In the genomic region with DNA sequence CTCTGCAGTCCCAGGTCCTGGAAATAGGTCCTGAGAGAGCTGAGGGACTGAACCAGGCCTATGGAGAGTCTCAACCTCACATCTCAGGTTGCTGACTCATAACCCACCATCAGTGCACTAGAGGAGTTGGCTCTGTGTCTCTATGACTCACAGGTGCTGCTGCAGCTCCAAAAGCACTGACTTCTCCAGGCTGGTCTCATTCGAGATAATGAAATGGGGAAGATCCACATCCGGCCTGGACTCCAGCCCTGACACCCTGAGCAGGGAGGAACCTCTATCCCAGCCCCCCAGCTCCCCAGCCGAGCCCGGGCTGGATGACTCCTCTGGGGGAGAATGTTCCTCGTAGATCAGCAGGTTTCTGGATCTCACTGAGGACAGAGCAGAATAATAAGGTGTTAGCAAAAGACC, we compare ENCODE assay signal across 8 cellular contexts. TPM values are rescaled to one million over a fixed set of nuclear protein-coding genes. Genes with fewer than 3 reads are reported as not detected.
DNase-seq lines count a peak whose midpoint lies in the region; ATAC-seq, FAIRE-seq and TF ChIP-seq lines count a peak whose summit lies in the region.

No MANE protein-coding gene starts in this region.

- H3K36me3 ChIP-seq in HUES48 (ENCODE audit: control insufficient read depth, insufficient read depth, low read length): peaks cover 48% of the 10 kb centered on the region
- H3K36me3 ChIP-seq in bronchial epithelial cell (ENCODE audit: control insufficient read depth, insufficient read depth, low read length): peaks cover 16% of the 10 kb centered on the region
- peaks cover 62% of the 10 kb centered on the region for H3K36me3 ChIP-seq in skeletal muscle satellite cell (ENCODE audit: insufficient read depth, low read length)

- FAIRE-seq in bronchial epithelial cell (lab: Jason Lieb, UNC): peak; percentile 43

- no peak for TF ChIP-seq CTCF in bronchial epithelial cell (IDR thresholded peaks at IDR 0.05; ENCODE audit: insufficient read depth, low read length, severe bottlenecking)

- H3K27me3 ChIP-seq in HUES48 (ENCODE audit: control insufficient read depth, insufficient read depth, low read length) (no peaks in the 10 kb centered on the region), bronchial epithelial cell (ENCODE audit: control insufficient read depth, insufficient read depth, low read length) (no peaks in the 10 kb centered on the region), skeletal muscle satellite cell (ENCODE audit: control insufficient read depth, insufficient read depth, low read length) (no peaks in the 10 kb centered on the region)

- peak overlapping the region; percentile 36 for H3K27ac ChIP-seq in HUES48 (ENCODE audit: low read depth, low read length)

- H3K4me3 ChIP-seq in HUES48 (ENCODE audit: low read depth, low read length) (no peak overlapping the region), bronchial epithelial cell (ENCODE audit: low read depth, low read length) (no peak overlapping the region), skeletal muscle satellite cell (ENCODE audit: low read length) (no peak overlapping the region)

- H3K9me3 ChIP-seq in HUES48 (ENCODE audit: control insufficient read depth, insufficient read depth, low read length) (0 out of 2 replicates have a peak, but pooled peaks cover 5% of the 10 kb centered on the region), skeletal muscle satellite cell (replicated peaks; ENCODE audit: low read length) (no peaks in the 10 kb centered on the region)

- DNase-seq in bronchial epithelial cell (ENCODE audit: low read depth) (peak; percentile 98), NCI-H1436 treated with DMSO at 0.1 percent for 48 hours (lab: John Stamatoyannopoulos, UW) (no peak), NCI-H748 treated with DMSO at 0.1 percent for 48 hours (lab: John Stamatoyannopoulos, UW) (no peak), HEK293T (ENCODE audit: extremely low spot score) (no peak)

- peak; percentile 63 for ATAC-seq in GM18508 (IDR thresholded peaks at IDR 0.05; ENCODE audit: insufficient read depth, unreplicated experiment)
- peak; percentile 86 for ATAC-seq in GM21786 (IDR thresholded peaks at IDR 0.05; ENCODE audit: unreplicated experiment)

- H3K9ac ChIP-seq in HUES48 (ENCODE audit: low read depth, low read length): no peak overlapping the region
- H3K9ac ChIP-seq in skeletal muscle satellite cell (ENCODE audit: low read depth, low read length): peak overlapping the region; percentile 59

- peaks cover 55% of the 10 kb centered on the region for H3K4me1 ChIP-seq in HUES48 (ENCODE audit: control insufficient read depth, insufficient read depth, low read length)
- H3K4me1 ChIP-seq in skeletal muscle satellite cell (ENCODE audit: control insufficient read depth, insufficient read depth, low read length): peaks cover 76% of the 10 kb centered on the region

- POLR2A ChIA-PET in HEK293T (lab: Yijun Ruan, JAX): no interaction called here

- CTCF ChIA-PET in HEK293T (lab: Yijun Ruan, JAX): no interaction called here

- peak overlapping the region; percentile 63 for H3K4me2 ChIP-seq in skeletal muscle satellite cell (ENCODE audit: low read length)

TF ChIP-seq in HEK293T, 16 proteins besides CTCF, POLR2A, EP300 and RAD21:
- TF ChIP-seq ELF4 (IDR thresholded peaks at IDR 0.05): no peak
- TF ChIP-seq SP1 (IDR thresholded peaks at IDR 0.05): no peak
- no peak for TF ChIP-seq ARNT (IDR thresholded peaks at IDR 0.05)
- no peak for TF ChIP-seq LEF1 (IDR thresholded peaks at IDR 0.05; ENCODE audit: borderline replicate concordance)
- TF ChIP-seq FOXA1 (IDR thresholded peaks at IDR 0.05): no peak
- TF ChIP-seq, protein P1, sequence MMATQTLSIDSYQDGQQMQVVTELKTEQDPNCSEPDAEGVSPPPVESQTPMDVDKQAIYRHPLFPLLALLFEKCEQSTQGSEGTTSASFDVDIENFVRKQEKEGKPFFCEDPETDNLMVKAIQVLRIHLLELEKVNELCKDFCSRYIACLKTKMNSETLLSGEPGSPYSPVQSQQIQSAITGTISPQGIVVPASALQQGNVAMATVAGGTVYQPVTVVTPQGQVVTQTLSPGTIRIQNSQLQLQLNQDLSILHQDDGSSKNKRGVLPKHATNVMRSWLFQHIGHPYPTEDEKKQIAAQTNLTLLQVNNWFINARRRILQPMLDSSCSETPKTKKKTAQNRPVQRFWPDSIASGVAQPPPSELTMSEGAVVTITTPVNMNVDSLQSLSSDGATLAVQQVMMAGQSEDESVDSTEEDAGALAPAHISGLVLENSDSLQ (IDR thresholded peaks at IDR 0.05): no peak
- no peak for TF ChIP-seq L3MBTL2 (conservative IDR thresholded peaks at IDR 0.05)
- TF ChIP-seq HDGF (IDR thresholded peaks at IDR 0.05; ENCODE audit: borderline replicate concordance): no peak
- no peak for TF ChIP-seq TARDBP (IDR thresholded peaks at IDR 0.05)
- TF ChIP-seq FOXM1 (IDR thresholded peaks at IDR 0.05; ENCODE audit: borderline replicate concordance): no peak
- TF ChIP-seq FOXK2 (IDR thresholded peaks at IDR 0.05): no peak
- TF ChIP-seq SUZ12 (IDR thresholded peaks at IDR 0.05): no peak
- no peak for TF ChIP-seq CTBP1 (IDR thresholded peaks at IDR 0.05; ENCODE audit: borderline replicate concordance)
- no peak for TF ChIP-seq BHLHE40 (IDR thresholded peaks at IDR 0.05; ENCODE audit: borderline replicate concordance)
- TF ChIP-seq ZNF384 (IDR thresholded peaks at IDR 0.05): no peak

RNA-seq across cellular contexts. Expression of a gene that starts 35.5 kb away (rescaled TPM):
- under 0.01 and 0.38 TPM in 2 replicates for total RNA-seq in bronchial epithelial cell
- 6.1 and 12.7 TPM in 2 replicates for total RNA-seq in skeletal muscle satellite cell (2012; rRNA removed)
